ENCODE assay signal across 11 cellular contexts in the genomic region with DNA sequence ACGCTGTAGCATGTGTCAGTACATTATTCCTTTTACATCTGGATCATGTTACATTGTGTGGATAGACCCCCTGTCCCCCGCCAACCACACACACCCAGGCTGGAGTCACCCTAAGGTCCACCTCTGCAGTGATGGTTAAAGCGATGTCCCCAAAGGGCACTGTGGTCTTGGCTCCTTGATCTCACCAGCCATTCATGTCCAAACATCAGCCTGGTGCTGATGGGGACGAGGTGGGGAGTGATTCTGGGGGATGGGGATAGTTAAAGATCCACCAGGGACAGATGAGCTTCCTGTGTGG.
"Had no signal": no experiment of that assay in that cellular context is flagged by ENCODE, and none has a peak within 500 bp of the region (broad histone marks: within the 10 kb centered on the region; RNA-seq: fewer than 3 reads in every experiment).

No MANE protein-coding gene starts in this region.

- H3K9me3 ChIP-seq: ovary, SJCRH30 had no signal

- H3K4me3 ChIP-seq: ovary, SJCRH30, tibial nerve had no signal

- H3K4me3 Mint-ChIP-seq: neural crest cell had no signal

- DNase-seq: activated CD8-positive, alpha-beta memory T cell treated with anti-CD3 and anti-CD28 coated beads for 24 hours; effector CD4-positive, alpha-beta T cell; heart left ventricle; mesenchymal stem cell; ovary; retina; SJCRH30; stimulated activated CD4-positive, alpha-beta T cell treated with anti-CD3 and anti-CD28 coated beads, Interleukin-4, amount 100 ng/mL, for 4 hours; T1000 had no signal

- H3K27me3 ChIP-seq: ovary, SJCRH30, tibial nerve had no signal

- H3K36me3 ChIP-seq: heart left ventricle, ovary, SJCRH30, tibial nerve had no signal

- H3K4me1 ChIP-seq: SJCRH30 had no signal

- H3K27ac ChIP-seq: ovary, SJCRH30 had no signal

- H3K4me1 Mint-ChIP-seq: neural crest cell had no signal
